Comparison of ENCODE assay signal across 8 cellular contexts in the genomic region with DNA sequence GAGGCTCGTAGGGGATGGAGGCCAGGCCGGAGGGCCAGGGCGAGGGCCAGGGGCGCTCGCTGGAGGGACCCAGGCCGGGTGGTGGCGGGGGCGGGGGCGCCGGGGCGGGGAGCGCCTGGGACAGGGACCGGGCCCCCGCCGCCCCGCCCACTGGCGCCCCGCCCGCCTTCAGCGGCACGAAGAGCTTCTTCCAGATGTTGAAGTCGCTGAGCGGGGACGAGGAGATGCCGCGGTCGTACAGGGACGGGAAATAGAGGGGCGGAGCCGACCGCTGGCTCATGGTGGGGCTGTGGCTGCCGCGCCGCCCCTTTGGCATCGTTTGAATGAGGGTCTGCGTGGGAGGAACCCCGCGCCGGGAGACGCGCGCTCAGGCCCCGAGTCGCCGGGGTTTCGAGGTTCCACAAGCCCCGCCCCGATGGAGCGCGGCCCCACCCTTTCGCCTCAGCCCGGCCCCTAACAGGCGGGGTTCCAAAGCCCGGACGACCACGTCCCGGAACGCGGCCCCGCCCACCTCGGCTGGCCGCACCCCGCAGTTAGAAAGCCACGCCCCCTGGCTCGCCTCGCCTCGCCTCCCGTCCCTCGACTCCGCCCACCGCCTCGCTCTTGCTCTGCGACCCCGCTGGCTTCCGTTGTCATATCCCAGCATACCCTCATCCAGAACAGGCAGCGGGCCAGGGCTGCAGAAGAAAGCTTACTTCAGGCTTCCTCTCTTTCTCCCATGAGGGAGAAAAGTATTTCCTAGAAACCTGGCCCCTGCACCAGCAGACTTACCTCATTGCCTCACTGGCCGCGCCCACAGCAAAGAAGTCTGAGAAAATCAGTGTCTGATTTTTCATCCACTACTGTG. TPM values are rescaled to one million over a fixed set of nuclear protein-coding genes. Genes with fewer than 3 reads are reported as not detected.
DNase-seq lines count a peak whose midpoint lies in the region; ATAC-seq and TF ChIP-seq lines count a peak whose summit lies in the region.

A gene with protein sequence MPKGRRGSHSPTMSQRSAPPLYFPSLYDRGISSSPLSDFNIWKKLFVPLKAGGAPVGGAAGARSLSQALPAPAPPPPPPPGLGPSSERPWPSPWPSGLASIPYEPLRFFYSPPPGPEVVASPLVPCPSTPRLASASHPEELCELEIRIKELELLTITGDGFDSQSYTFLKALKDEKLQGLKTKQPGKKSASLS (minus strand): TSS at position 402 of the 847 bp plus-strand sequence. CDS start 86 bp downstream, at position 316.

- H3K4me3 ChIP-seq in right cardiac atrium (ENCODE audit: low read length) (peak within 1 kb of the TSS; percentile 65), psoas muscle (peak within 1 kb of the TSS; percentile 73), urinary bladder (ENCODE audit: low read depth, low read length) (peak within 1 kb of the TSS; percentile 38)

- peaks cover 0 to 7% of the 10 kb centered on the region in 2 donors for H3K36me3 ChIP-seq in psoas muscle (ENCODE audit: insufficient read depth in 1 of 2, low read depth in 1 of 2)
- H3K36me3 ChIP-seq in urinary bladder (ENCODE audit: insufficient read depth): no peaks in the 10 kb centered on the region

- DNase-seq in NCI-H1694 treated with DMSO at 0.1 percent for 48 hours (lab: John Stamatoyannopoulos, UW) (peak; percentile 52), T-helper 2 cell (peak; percentile 85 to 96 (median 92)), anterior cingulate cortex (lab: John Stamatoyannopoulos, UW) (peak; percentile 66 to 96 (median 89)), right cardiac atrium (peak; percentile 98 to 99 (median 99)), psoas muscle (peak; percentile 96 to 97)

- WGBS in right cardiac atrium: 1% methylated on average over 77 of the region's 78 CpGs
- WGBS in psoas muscle, 3 donors: 1 to 4% (median 1%) methylated on average over 47 to 78 of the region's 78 CpGs
- WGBS in urinary bladder: 1% methylated on average over 78 of the region's 78 CpGs

- intact Hi-C loops in right cardiac atrium (cut with DNase I) (no loop called here), psoas muscle (cut with DNase I) (loop anchor here (5.0 kb wide), 1 partner anchor 37 kb away; the partner anchor contains the start of gene CD59 (in 2 of the 2))

- no peaks in the 10 kb centered on the region for H3K9me3 ChIP-seq in right cardiac atrium (ENCODE audit: control insufficient read depth, low read length)
- H3K9me3 ChIP-seq in psoas muscle: no peaks in the 10 kb centered on the region

- H3K27me3 ChIP-seq in right cardiac atrium (ENCODE audit: control insufficient read depth, insufficient read depth) (no peaks in the 10 kb centered on the region), psoas muscle (ENCODE audit: insufficient read depth in 3 of 3, low read length in 2 of 3) (no peaks in the 10 kb centered on the region)

- H3K27ac ChIP-seq in right cardiac atrium (ENCODE audit: low read length): peak within 1 kb of the TSS; percentile 86
- peak within 1 kb of the TSS; percentile 83 for H3K27ac ChIP-seq in psoas muscle
- H3K27ac ChIP-seq in urinary bladder (ENCODE audit: low read depth): no peak within 1 kb of the TSS

- H3K4me1 ChIP-seq in right cardiac atrium (ENCODE audit: control insufficient read depth, insufficient read depth, low read length) (peaks cover 18% of the 10 kb centered on the region), psoas muscle (peaks cover 53% of the 10 kb centered on the region), urinary bladder (ENCODE audit: insufficient read depth) (no peaks in the 10 kb centered on the region)

- TF ChIP-seq CTCF in psoas muscle (IDR thresholded peaks at IDR 0.05): no peak

- ATAC-seq in GM18502 (IDR thresholded peaks at IDR 0.05; ENCODE audit: poor library complexity, unreplicated experiment) (peak; percentile 92), HG02938 (IDR thresholded peaks at IDR 0.05; ENCODE audit: unreplicated experiment) (peak; percentile 76), right cardiac atrium (peak; percentile 91 to 94), psoas muscle (peak; percentile 76 to 86 (median 77))

RNA-seq across cellular contexts. Expression of the gene that starts here (rescaled TPM):
- total RNA-seq in right cardiac atrium (1 to 10 TPM in 1 of 4 donors, not detected in 3; 1.9 TPM), psoas muscle (under 1 TPM in 3 of 4 donors, not detected in 1; 0.49 to 0.87 (median 0.53) TPM), urinary bladder (not detected)
- polyA plus RNA-seq in right cardiac atrium (not detected), psoas muscle (under 1 TPM in 1 of 3 donors, not detected in 2; 0.14 TPM), urinary bladder (not detected)

Comparison
In these comparisons a context has a peak if more than half of its experiments do, and no peak if none do; other contexts are left out.
1. Peak in DNase-seq, ATAC-seq, H3K4me3 ChIP-seq and H3K27ac ChIP-seq in psoas muscle; RNA of the gene not detected or under 1 TPM.
2. intact Hi-C loops: an anchor here in psoas muscle (5.0 kb wide); none called in right cardiac atrium.